ENCODE assay signal across 31 cellular contexts in the genomic region with DNA sequence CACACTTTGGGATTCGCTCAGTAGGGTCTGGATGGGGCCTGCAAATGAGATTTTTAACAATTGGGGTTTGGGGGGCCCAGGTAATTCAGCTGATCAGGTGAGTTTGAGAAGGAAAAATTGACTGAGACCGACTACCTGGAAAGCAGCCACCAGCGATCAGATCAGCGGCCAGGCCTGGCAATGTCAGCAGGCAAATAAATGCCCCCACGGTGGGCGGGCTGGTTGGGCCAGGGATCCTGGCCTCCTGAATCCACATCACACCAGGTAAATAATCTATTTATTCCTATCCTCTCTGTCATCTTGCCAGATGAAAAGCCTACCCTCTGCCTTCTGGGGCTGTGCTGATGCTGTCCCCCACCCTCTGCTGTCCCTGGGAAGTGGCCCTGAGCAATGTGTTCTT. TPM values are rescaled to one million over a fixed set of nuclear protein-coding genes. Genes with fewer than 3 reads are reported as not detected.
"Had no signal": no experiment of that assay in that cellular context is flagged by ENCODE, and none has a peak within 500 bp of the region (broad histone marks: within the 10 kb centered on the region; RNA-seq: fewer than 3 reads in every experiment).

No MANE protein-coding gene starts in this region.

- H3K4me3 Mint-ChIP-seq: activated CD4-positive, alpha-beta memory T cell treated with anti-CD3 and anti-CD28 coated beads, Interleukin-2, amount 10 ng/mL, durations not matched to agents 7 days and 5 days; activated CD4-positive, alpha-beta T cell treated with anti-CD3 and anti-CD28 coated beads, Interleukin-2, amount 10 ng/mL, durations not matched to agents 7 days and 5 days; activated CD8-positive, alpha-beta memory T cell treated with anti-CD3 and anti-CD28 coated beads, Interleukin-2, amount 10 ng/mL, durations not matched to agents 7 days and 5 days; activated naive CD8-positive, alpha-beta T cell treated with anti-CD3 and anti-CD28 coated beads, Interleukin-2, amount 50 U/mL, for 24 hours; natural killer cell; stimulated activated memory B cell treated with anti-CD40 and anti-IgM and Interleukin-4, amounts not matched to agents 10 μg/mL and 1 μg/mL and 100 μg/mL, for 72 hours; T-helper 1 cell treated with Interleukin-12 subunit alpha and Interleukin-12 subunit beta and Interleukin-4 antibody, amounts not matched to agents 30 μg/mL and 1 μg/mL, for 36 hours; WTC11 had no signal

- H3K9ac ChIP-seq: SK-N-SH had no signal

- ATAC-seq: activated CD8-positive, alpha-beta memory T cell treated with anti-CD3 and anti-CD28 coated beads, Interleukin-2, amount 10 ng/mL, durations not matched to agents 7 days and 5 days; activated naive CD8-positive, alpha-beta T cell treated with anti-CD3 and anti-CD28 coated beads, Interleukin-2, amount 50 U/mL, for 24 hours; natural killer cell; stimulated activated memory B cell treated with anti-CD40 and anti-IgM and Interleukin-4, amounts not matched to agents 10 μg/mL and 1 μg/mL and 100 μg/mL, for 72 hours; upper lobe of right lung; WTC11 had no signal

- H3K36me3 Mint-ChIP-seq: WTC11 had no signal

- H3K9me3 Mint-ChIP-seq: activated CD4-positive, alpha-beta memory T cell treated with anti-CD3 and anti-CD28 coated beads, Interleukin-2, amount 10 ng/mL, durations not matched to agents 7 days and 5 days; activated CD4-positive, alpha-beta T cell treated with anti-CD3 and anti-CD28 coated beads, Interleukin-2, amount 10 ng/mL, durations not matched to agents 7 days and 5 days; activated naive CD8-positive, alpha-beta T cell treated with anti-CD3 and anti-CD28 coated beads, Interleukin-2, amount 50 U/mL, for 24 hours; natural killer cell; stimulated activated memory B cell treated with anti-CD40 and anti-IgM and Interleukin-4, amounts not matched to agents 10 μg/mL and 1 μg/mL and 100 μg/mL, for 72 hours; T-helper 1 cell treated with Interleukin-12 subunit alpha and Interleukin-12 subunit beta and Interleukin-4 antibody, amounts not matched to agents 30 μg/mL and 1 μg/mL, for 36 hours; WTC11 had no signal

- H3K27ac Mint-ChIP-seq: activated CD4-positive, alpha-beta memory T cell treated with anti-CD3 and anti-CD28 coated beads, Interleukin-2, amount 10 ng/mL, durations not matched to agents 7 days and 5 days; activated CD4-positive, alpha-beta T cell treated with anti-CD3 and anti-CD28 coated beads, Interleukin-2, amount 10 ng/mL, durations not matched to agents 7 days and 5 days; activated CD8-positive, alpha-beta memory T cell treated with anti-CD3 and anti-CD28 coated beads, Interleukin-2, amount 10 ng/mL, durations not matched to agents 7 days and 5 days; activated naive CD8-positive, alpha-beta T cell treated with anti-CD3 and anti-CD28 coated beads, Interleukin-2, amount 50 U/mL, for 24 hours; stimulated activated memory B cell treated with anti-CD40 and anti-IgM and Interleukin-4, amounts not matched to agents 10 μg/mL and 1 μg/mL and 100 μg/mL, for 72 hours; WTC11 had no signal

- H3K27me3 ChIP-seq: sigmoid colon, stomach, thyroid gland, upper lobe of right lung had no signal

- H3K27ac ChIP-seq: thyroid gland, upper lobe of right lung had no signal

- H3K4me3 ChIP-seq: sigmoid colon, smooth muscle cell, stomach, thyroid gland, upper lobe of right lung had no signal

- H3K4me2 ChIP-seq: SK-N-SH, smooth muscle cell had no signal

- H3K9me3 ChIP-seq: sigmoid colon, SK-N-SH, stomach, thyroid gland, upper lobe of right lung had no signal

- DNase-seq: activated CD4-positive, alpha-beta memory T cell treated with anti-CD3 and anti-CD28 coated beads, Interleukin-2, amount 10 ng/mL, durations not matched to agents 7 days and 5 days; activated CD4-positive, alpha-beta T cell treated with anti-CD3 and anti-CD28 coated beads for 1 hour; activated CD4-positive, alpha-beta T cell treated with anti-CD3 and anti-CD28 coated beads, Interleukin-2, amount 10 ng/mL, durations not matched to agents 7 days and 5 days; activated CD8-positive, alpha-beta memory T cell treated with anti-CD3 and anti-CD28 coated beads, Interleukin-2, amount 10 ng/mL, durations not matched to agents 7 days and 5 days; activated effector memory CD4-positive, alpha-beta T cell treated with Interleukin-2 at 50 U/mL for 16 hours; activated naive CD4-positive, alpha-beta T cell treated with anti-CD3 and anti-CD28 coated beads, Interleukin-2, amount 50 U/mL, for 16 hours; activated naive CD8-positive, alpha-beta T cell treated with anti-CD3 and anti-CD28 coated beads, Interleukin-2, amount 50 U/mL, for 24 hours; activated T-cell treated with anti-CD3 and anti-CD28 coated beads, Interleukin-2, amount 50 U/mL, for 48 hours; amygdala; dermis blood vessel endothelial cell; effector CD4-positive, alpha-beta T cell; glutamatergic neuron; islet precursor cell; natural killer cell; retina; sigmoid colon; SK-N-SH; stimulated activated CD4-positive, alpha-beta T cell treated with anti-CD3 and anti-CD28 coated beads, Interleukin-1b, Interleukin-23, amount 100 ng/mL, for 48 hours; stimulated activated CD4-positive, alpha-beta T cell treated with anti-CD3 and anti-CD28 coated beads, Interleukin-4, amount 100 ng/mL, for 4 hours; stimulated activated CD8-positive, alpha-beta memory T cell treated with anti-CD3 and anti-CD28 coated beads, Interleukin-4, amount 100 ng/mL, for 48 hours; stomach; SW 1271; T1000; thyroid gland; upper lobe of right lung had no signal

- H3K27me3 Mint-ChIP-seq: activated CD4-positive, alpha-beta memory T cell treated with anti-CD3 and anti-CD28 coated beads, Interleukin-2, amount 10 ng/mL, durations not matched to agents 7 days and 5 days; activated CD4-positive, alpha-beta T cell treated with anti-CD3 and anti-CD28 coated beads, Interleukin-2, amount 10 ng/mL, durations not matched to agents 7 days and 5 days; activated CD8-positive, alpha-beta memory T cell treated with anti-CD3 and anti-CD28 coated beads, Interleukin-2, amount 10 ng/mL, durations not matched to agents 7 days and 5 days; activated naive CD8-positive, alpha-beta T cell treated with anti-CD3 and anti-CD28 coated beads, Interleukin-2, amount 50 U/mL, for 24 hours; stimulated activated memory B cell treated with anti-CD40 and anti-IgM and Interleukin-4, amounts not matched to agents 10 μg/mL and 1 μg/mL and 100 μg/mL, for 72 hours had no signal

RNA-seq across cellular contexts. Expression of gene SLC8A2, which starts 33.8 kb away (rescaled TPM):
- total RNA-seq: activated CD4-positive, alpha-beta memory T cell treated with anti-CD3 and anti-CD28 coated beads, Interleukin-2, amount 10 ng/mL, durations not matched to agents 7 days and 5 days; activated CD4-positive, alpha-beta T cell treated with anti-CD3 and anti-CD28 coated beads, Interleukin-2, amount 10 ng/mL, durations not matched to agents 7 days and 5 days; epithelial cell of proximal tubule; mononuclear cell had no signal
